17 cellular contexts compared by ENCODE assay signal in the genomic region with DNA sequence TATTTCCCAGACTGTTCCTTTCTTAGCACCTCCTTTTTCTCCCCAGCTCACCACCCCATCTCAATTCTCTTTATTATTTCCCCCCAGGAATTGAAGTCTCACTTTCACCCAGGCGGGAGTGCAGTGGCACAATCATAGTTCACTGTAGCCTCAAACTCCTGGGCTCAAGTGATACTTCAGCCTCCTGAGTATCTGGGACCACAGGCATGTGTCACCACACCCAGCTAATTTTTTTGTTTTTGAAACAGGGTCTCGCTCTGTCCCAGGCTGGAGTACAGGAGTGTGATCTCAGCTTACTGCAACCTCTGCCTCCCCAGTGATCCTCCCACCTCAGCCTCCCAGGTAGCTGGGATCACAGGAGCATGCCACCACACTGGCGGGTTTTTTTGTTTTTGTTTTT. TPM values are rescaled to one million over a fixed set of nuclear protein-coding genes. Genes with fewer than 3 reads are reported as not detected.
DNase-seq lines count a peak whose midpoint lies in the region; ATAC-seq and TF ChIP-seq lines count a peak whose summit lies in the region.
"Had no signal": no experiment of that assay in that cellular context is flagged by ENCODE, and none has a peak within 500 bp of the region (broad histone marks: within the 10 kb centered on the region; RNA-seq: fewer than 3 reads in every experiment).

No MANE protein-coding gene starts in this region.

- H3K4me1 Mint-ChIP-seq in activated naive CD4-positive, alpha-beta T cell treated with anti-CD3 and anti-CD28 coated beads, Interleukin-2, amount 10 ng/mL, durations not matched to agents 7 days and 5 days, result peaks cover 16% of the 10 kb centered on the region
- H3K4me1 Mint-ChIP-seq in activated naive CD4-positive, alpha-beta T cell treated with anti-CD3 and anti-CD28 coated beads for 36 hours (ENCODE audit: low read depth), result peaks cover 2% of the 10 kb centered on the region
- H3K4me1 Mint-ChIP-seq in T-helper 17 cell, result peaks cover 22% of the 10 kb centered on the region

- peaks cover 42% of the 10 kb centered on the region for H3K36me3 Mint-ChIP-seq in activated naive CD4-positive, alpha-beta T cell treated with anti-CD3 and anti-CD28 coated beads, Interleukin-2, amount 10 ng/mL, durations not matched to agents 7 days and 5 days
- H3K36me3 Mint-ChIP-seq in activated naive CD4-positive, alpha-beta T cell treated with anti-CD3 and anti-CD28 coated beads for 36 hours (ENCODE audit: low read depth), result peaks cover 19% of the 10 kb centered on the region
- peaks cover 6% of the 10 kb centered on the region for H3K36me3 Mint-ChIP-seq in T-helper 17 cell (ENCODE audit: low read depth)

- no peaks in the 10 kb centered on the region for H3K27me3 ChIP-seq in layer of hippocampus (ENCODE audit: control insufficient read depth, insufficient read depth, low read length)
- no peaks in the 10 kb centered on the region for H3K27me3 ChIP-seq in upper lobe of right lung
- H3K27me3 ChIP-seq: SJSA1 had no signal

- DNase-seq in activated naive CD4-positive, alpha-beta T cell treated with anti-CD3 and anti-CD28 coated beads, Interleukin-2, amount 10 ng/mL, durations not matched to agents 7 days and 5 days, result no peak
- DNase-seq in activated naive CD4-positive, alpha-beta T cell treated with anti-CD3 and anti-CD28 coated beads for 36 hours, result no peak
- DNase-seq in T-helper 17 cell (no peak), upper lobe of right lung (no peak), SHP77 treated with DMSO at 0.1 percent for 48 hours (lab: John Stamatoyannopoulos, UW) (no peak)
- DNase-seq in stimulated activated CD4-positive, alpha-beta T cell treated with anti-CD3 and anti-CD28 coated beads, Interleukin-1b, Interleukin-23, amount 100 ng/mL, for 48 hours, result no peak
- DNase-seq: AML-193; Calu3; CD4-positive, alpha-beta T cell; Karpas-422; NCI-H1105 treated with DMSO at 0.1 percent for 48 hours; NCI-H1694 treated with DMSO at 0.1 percent for 48 hours; NCI-H774; PC-3 had no signal

- H3K9me3 ChIP-seq in T-helper 17 cell (ENCODE audit: control insufficient read depth, low read length, poor library complexity, severe bottlenecking) (no peaks in the 10 kb centered on the region), upper lobe of right lung (no peaks in the 10 kb centered on the region)

- intact Hi-C loops in activated naive CD4-positive, alpha-beta T cell treated with anti-CD3 and anti-CD28 coated beads for 36 hours (cut with micrococcal nuclease), result no loop called here
- intact Hi-C loops in upper lobe of right lung (cut with DNase I), result no loop called here

- peaks cover 16% of the 10 kb centered on the region for H3K4me1 ChIP-seq in upper lobe of right lung

- no peaks in the 10 kb centered on the region for H3K36me3 ChIP-seq in upper lobe of right lung

- H3K27me3 Mint-ChIP-seq in activated naive CD4-positive, alpha-beta T cell treated with anti-CD3 and anti-CD28 coated beads, Interleukin-2, amount 10 ng/mL, durations not matched to agents 7 days and 5 days, result no peaks in the 10 kb centered on the region
- no peaks in the 10 kb centered on the region for H3K27me3 Mint-ChIP-seq in activated naive CD4-positive, alpha-beta T cell treated with anti-CD3 and anti-CD28 coated beads for 36 hours (ENCODE audit: low read depth)
- no peaks in the 10 kb centered on the region for H3K27me3 Mint-ChIP-seq in T-helper 17 cell
- H3K27me3 Mint-ChIP-seq: CD4-positive, alpha-beta T cell had no signal

- no peak for ATAC-seq in T-helper 17 cell
- peak; percentile 55 for ATAC-seq in upper lobe of right lung
- ATAC-seq in esophagus mucosa, result no peak
- ATAC-seq: PC-3 had no signal

- no peak overlapping the region for H3K4me3 Mint-ChIP-seq in activated naive CD4-positive, alpha-beta T cell treated with anti-CD3 and anti-CD28 coated beads, Interleukin-2, amount 10 ng/mL, durations not matched to agents 7 days and 5 days
- no peak overlapping the region for H3K4me3 Mint-ChIP-seq in activated naive CD4-positive, alpha-beta T cell treated with anti-CD3 and anti-CD28 coated beads for 36 hours
- H3K4me3 Mint-ChIP-seq in T-helper 17 cell, result no peak overlapping the region
- H3K4me3 Mint-ChIP-seq: CD4-positive, alpha-beta T cell had no signal

- CTCF ChIA-PET in activated naive CD4-positive, alpha-beta T cell treated with anti-CD3 and anti-CD28 coated beads, Interleukin-2, amount 10 ng/mL, durations not matched to agents 7 days and 5 days (lab: Charles Lee), result interaction anchor here (0.6 to 1.0 kb wide), 4 partner anchors 10 to 72 kb away, joined by 3 to 4 read pairs (median 3); no protein-coding TSS in a partner anchor
- CTCF ChIA-PET in activated naive CD4-positive, alpha-beta T cell treated with anti-CD3 and anti-CD28 coated beads for 36 hours (lab: Charles Lee), result interaction anchor here (0.5 to 1.8 kb wide), 3 partner anchors 24 to 69 kb away, joined by 3 to 9 read pairs (median 5); no protein-coding TSS in a partner anchor

- no peak overlapping the region for H3K4me3 ChIP-seq in upper lobe of right lung
- H3K4me3 ChIP-seq: SJSA1 had no signal

- peak overlapping the region; percentile 13 for H3K27ac Mint-ChIP-seq in activated naive CD4-positive, alpha-beta T cell treated with anti-CD3 and anti-CD28 coated beads, Interleukin-2, amount 10 ng/mL, durations not matched to agents 7 days and 5 days
- no peak overlapping the region for H3K27ac Mint-ChIP-seq in activated naive CD4-positive, alpha-beta T cell treated with anti-CD3 and anti-CD28 coated beads for 36 hours
- H3K27ac Mint-ChIP-seq in T-helper 17 cell, result peak overlapping the region; percentile 53
- H3K27ac Mint-ChIP-seq: CD4-positive, alpha-beta T cell had no signal

- H3K27ac ChIP-seq in layer of hippocampus (ENCODE audit: low read depth, low read length), result peak overlapping the region; percentile 60
- no peak overlapping the region for H3K27ac ChIP-seq in upper lobe of right lung
- H3K27ac ChIP-seq: SJSA1 had no signal

- H3K9me3 Mint-ChIP-seq in activated naive CD4-positive, alpha-beta T cell treated with anti-CD3 and anti-CD28 coated beads, Interleukin-2, amount 10 ng/mL, durations not matched to agents 7 days and 5 days, result no peaks in the 10 kb centered on the region
- H3K9me3 Mint-ChIP-seq in activated naive CD4-positive, alpha-beta T cell treated with anti-CD3 and anti-CD28 coated beads for 36 hours, result no peaks in the 10 kb centered on the region
- H3K9me3 Mint-ChIP-seq: CD4-positive, alpha-beta T cell had no signal

- TF ChIP-seq CTCF in upper lobe of right lung (IDR thresholded peaks at IDR 0.05), result no peak

RNA-seq across cellular contexts. Expression of gene RACGAP1, which starts 11.0 kb away (rescaled TPM):
- total RNA-seq in activated naive CD4-positive, alpha-beta T cell treated with anti-CD3 and anti-CD28 coated beads for 36 hours, result 100 to 1,000 TPM; 156 to 159 TPM
- 1 to 10 TPM; 6.8 to 7.3 TPM for total RNA-seq in T-helper 17 cell
- total RNA-seq in upper lobe of right lung, result 10.8 TPM
- total RNA-seq in esophagus mucosa, result 47.6 TPM

RNA-seq across cellular contexts. Expression of gene AQP6, which starts 41.6 kb away (rescaled TPM):
- not detected for total RNA-seq in activated naive CD4-positive, alpha-beta T cell treated with anti-CD3 and anti-CD28 coated beads for 36 hours
- total RNA-seq in T-helper 17 cell (not detected), upper lobe of right lung (0.35 TPM), esophagus mucosa (not detected)
- total RNA-seq: CD4-positive, alpha-beta T cell; PC-3; SJSA1 had no signal

RNA-seq across cellular contexts. Expression of gene ASIC1, which starts 43.1 kb away (rescaled TPM):
- total RNA-seq in activated naive CD4-positive, alpha-beta T cell treated with anti-CD3 and anti-CD28 coated beads for 36 hours, result 1 to 10 TPM; 3.2 to 3.7 TPM
- total RNA-seq in T-helper 17 cell (1 to 10 TPM in 1 of 2 donors, under 1 TPM in 1; 0.17 to 1.1 TPM), upper lobe of right lung (0.35 TPM), esophagus mucosa (2.1 TPM)

RNA-seq across cellular contexts. Expression of gene AQP5, which starts 52.7 kb away (rescaled TPM):
- total RNA-seq in activated naive CD4-positive, alpha-beta T cell treated with anti-CD3 and anti-CD28 coated beads for 36 hours, result not detected
- total RNA-seq in T-helper 17 cell (not detected), upper lobe of right lung (14.3 TPM), esophagus mucosa (1.3 TPM)
- total RNA-seq: CD4-positive, alpha-beta T cell; PC-3; SJSA1 had no signal
